16 cellular contexts compared by ENCODE assay signal in the genomic region with DNA sequence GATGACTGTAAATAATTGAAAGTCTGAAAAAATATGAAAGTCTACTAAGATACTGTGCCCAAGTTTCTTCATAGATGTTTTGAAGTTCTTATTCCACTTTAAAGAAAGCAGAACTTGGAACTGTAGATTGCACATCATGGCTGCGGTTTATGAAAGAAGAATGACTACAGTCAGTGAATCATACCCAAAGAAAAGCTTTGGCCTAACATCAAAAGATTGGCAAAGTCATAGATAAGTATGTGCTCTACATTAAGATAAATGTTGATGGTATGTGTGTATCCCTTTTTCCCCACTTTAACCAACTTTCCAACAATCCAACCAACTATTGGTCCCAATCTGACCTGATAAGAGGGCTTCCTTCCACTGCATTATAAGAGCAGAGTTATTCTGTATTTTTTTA.
DNase-seq lines count a peak whose midpoint lies in the region; ATAC-seq and TF ChIP-seq lines count a peak whose summit lies in the region.
"Had no signal": no experiment of that assay in that cellular context is flagged by ENCODE, and none has a peak within 500 bp of the region (broad histone marks: within the 10 kb centered on the region; RNA-seq: fewer than 3 reads in every experiment).

No MANE protein-coding gene starts in this region.

- in situ Hi-C loops in astrocyte of the spinal cord (cut with HindIII; ENCODE audit: low sequenced_read_pairs) = no loop called here

- H3K9me3 ChIP-seq in neutrophil = no peaks in the 10 kb centered on the region
- H3K9me3 ChIP-seq: ascending aorta, Peyer's patch, sigmoid colon had no signal

- H3K4me1 Mint-ChIP-seq in osteocyte (ENCODE audit: unreplicated experiment) = peaks cover 15% of the 10 kb centered on the region
- H3K4me1 Mint-ChIP-seq: CD4-positive, CD25-positive, alpha-beta regulatory T cell; naive thymus-derived CD8-positive, alpha-beta T cell had no signal

- intact Hi-C loops in Right ventricle myocardium superior (cut with DNase I) = no loop called here

- no peak for ATAC-seq in Right ventricle myocardium superior (ENCODE audit: poor library complexity)
- ATAC-seq: naive thymus-derived CD8-positive, alpha-beta T cell had no signal

- H3K4me3 ChIP-seq in astrocyte of the spinal cord (ENCODE audit: low read depth, low read length) (no peak overlapping the region), neutrophil (ENCODE audit: low read depth in 1 of 2, low read length in 1 of 2) (no peak overlapping the region)
- H3K4me3 ChIP-seq: ascending aorta, Peyer's patch, sigmoid colon had no signal

- H3K36me3 Mint-ChIP-seq in osteocyte (ENCODE audit: unreplicated experiment) = no peaks in the 10 kb centered on the region
- H3K36me3 Mint-ChIP-seq: naive thymus-derived CD8-positive, alpha-beta T cell had no signal

- peaks cover 26 to 41% of the 10 kb centered on the region in 2 experiments for H3K4me1 ChIP-seq in neutrophil (ENCODE audit: control insufficient read depth in 1 of 2, insufficient read depth in 1 of 2, low read depth in 1 of 2, low read length in 1 of 2)
- H3K4me1 ChIP-seq: ascending aorta, Peyer's patch, sigmoid colon had no signal

- H3K4me3 Mint-ChIP-seq in osteocyte (ENCODE audit: unreplicated experiment) = no peak overlapping the region
- H3K4me3 Mint-ChIP-seq: CD4-positive, CD25-positive, alpha-beta regulatory T cell; naive thymus-derived CD8-positive, alpha-beta T cell; stimulated activated naive CD8-positive, alpha-beta T cell treated with anti-CD3 and anti-CD28 coated beads, Interleukin-15, Interleukin-2, amounts not matched to agents 100 ng/mL and 50 ng/mL, for 24 hours had no signal

- no peaks in the 10 kb centered on the region for H3K27me3 ChIP-seq in neutrophil
- H3K27me3 ChIP-seq: ascending aorta, Peyer's patch, sigmoid colon had no signal

- H3K36me3 ChIP-seq in neutrophil = no peaks in the 10 kb centered on the region
- H3K36me3 ChIP-seq: ascending aorta, Peyer's patch, sigmoid colon had no signal

- H3K27ac ChIP-seq in neutrophil = peak overlapping the region; percentile 47
- H3K27ac ChIP-seq: ascending aorta, Peyer's patch, sigmoid colon had no signal

- peaks cover 5% of the 10 kb centered on the region for H3K9me3 Mint-ChIP-seq in osteocyte (ENCODE audit: unreplicated experiment)
- H3K9me3 Mint-ChIP-seq: stimulated activated naive CD8-positive, alpha-beta T cell treated with anti-CD3 and anti-CD28 coated beads, Interleukin-15, Interleukin-2, amounts not matched to agents 100 ng/mL and 50 ng/mL, for 24 hours had no signal

- H3K27me3 Mint-ChIP-seq in osteocyte (ENCODE audit: unreplicated experiment) = peaks cover 9% of the 10 kb centered on the region
- H3K27me3 Mint-ChIP-seq: CD4-positive, CD25-positive, alpha-beta regulatory T cell; stimulated activated naive CD8-positive, alpha-beta T cell treated with anti-CD3 and anti-CD28 coated beads, Interleukin-15, Interleukin-2, amounts not matched to agents 100 ng/mL and 50 ng/mL, for 24 hours had no signal

- DNase-seq in GF-D8 (lab: John Stamatoyannopoulos, UW) (peak; percentile 53), NOMO-1 treated with DMSO at 0.1 percent for 48 hours (lab: John Stamatoyannopoulos, UW; ENCODE audit: unreplicated experiment) (peak; percentile 92), astrocyte of the spinal cord (ENCODE audit: low read depth, low spot score) (peak; percentile 67), Right ventricle myocardium superior (no peak), osteocyte (ENCODE audit: extremely low spot score, unreplicated experiment) (no peak), cerebellum (ENCODE audit: low spot score) (no peak)
- no peak for DNase-seq in activated naive CD4-positive, alpha-beta T cell treated with anti-CD3 and anti-CD28 coated beads, Interleukin-2, amount 50 U/mL, for 16 hours
- DNase-seq: CD4-positive, CD25-positive, alpha-beta regulatory T cell; naive thymus-derived CD8-positive, alpha-beta T cell; NCI-H1105; Peyer's patch; sigmoid colon; T-helper 9 cell had no signal

- TF ChIP-seq CTCF in astrocyte of the spinal cord (IDR thresholded peaks at IDR 0.05; ENCODE audit: low read depth, low read length) = no peak
- no peak for TF ChIP-seq CTCF in neutrophil (IDR thresholded peaks at IDR 0.05)
- no peak for TF ChIP-seq CTCF in osteocyte (IDR thresholded peaks at IDR 0.05)

- no peak overlapping the region for H3K27ac Mint-ChIP-seq in osteocyte (ENCODE audit: unreplicated experiment)
- H3K27ac Mint-ChIP-seq: CD4-positive, CD25-positive, alpha-beta regulatory T cell; naive thymus-derived CD8-positive, alpha-beta T cell; stimulated activated naive CD8-positive, alpha-beta T cell treated with anti-CD3 and anti-CD28 coated beads, Interleukin-15, Interleukin-2, amounts not matched to agents 100 ng/mL and 50 ng/mL, for 24 hours had no signal

Comparison
In these comparisons a context has a peak if more than half of its experiments do, and no peak if none do; other contexts are left out.
1. DNase-seq: peak in GF-D8 (single experiment), NOMO-1 treated with DMSO at 0.1 percent for 48 hours (single experiment) and astrocyte of the spinal cord (single experiment); none in Right ventricle myocardium superior (single experiment), osteocyte (single experiment), activated naive CD4-positive, alpha-beta T cell treated with anti-CD3 and anti-CD28 coated beads, Interleukin-2, amount 50 U/mL, for 16 hours (single experiment) and cerebellum (single experiment).